In genomic region chr12:68808388-68809189, GRCh38 we compare ENCODE assay signal across 8 cellular contexts. TPM values are rescaled to one million over a fixed set of nuclear protein-coding genes. Genes with fewer than 3 reads are reported as not detected.
DNase-seq lines count a peak whose midpoint lies in the region; ATAC-seq and TF ChIP-seq lines count a peak whose summit lies in the region.

No MANE protein-coding gene starts in this region.

- H3K27ac ChIP-seq in BLaER1 treated with 17β-estradiol and CSF1 and Interleukin-3, amounts not matched to agents 10 nM and 100 nM = peak overlapping the region; percentile 94 to 100 (median 99)
- peak overlapping the region; percentile 100 for H3K27ac ChIP-seq in liver (ENCODE audit: low read depth in 1 of 2, low read length in 2 of 2)

- H4K20me1 ChIP-seq in BLaER1 treated with 17β-estradiol and CSF1 and Interleukin-3, amounts not matched to agents 10 nM and 100 nM = peaks cover 25 to 54% (median 45%) of the 10 kb centered on the region in 11 experiments

- peak overlapping the region; percentile 95 to 100 (median 99) for H3K9ac ChIP-seq in BLaER1 treated with 17β-estradiol and CSF1 and Interleukin-3, amounts not matched to agents 10 nM and 100 nM
- peak overlapping the region; percentile 98 to 99 for H3K9ac ChIP-seq in liver (ENCODE audit: low read depth in 1 of 2, low read length in 2 of 2)

- DNase-seq in NCI-H524 treated with DMSO at 0.1 percent for 48 hours (lab: John Stamatoyannopoulos, UW) = peak; percentile 45
- peak; percentile 37 for DNase-seq in activated CD4-positive, alpha-beta T cell treated with anti-CD3 and anti-CD28 coated beads, Interleukin-2, amount 50 U/mL, for 1 hour
- peak; percentile 96 for DNase-seq in dermis blood vessel endothelial cell
- peak; percentile 51 for DNase-seq in stimulated activated CD4-positive, alpha-beta T cell treated with anti-CD3 and anti-CD28 coated beads, Interleukin-4, amount 100 ng/mL, for 1 hour

- H3K9me3 ChIP-seq in BLaER1 treated with 17β-estradiol and CSF1 and Interleukin-3, amounts not matched to agents 10 nM and 100 nM (replicated peaks in 1 of 11) = peaks cover 0 to 10% (median 7%) of the 10 kb centered on the region in 11 experiments; a peak in 15 of 22 replicates
- no peaks in the 10 kb centered on the region for H3K9me3 ChIP-seq in liver (ENCODE audit: control insufficient read depth in 4 of 4, low read length in 3 of 4)

- peaks cover 40 to 56% (median 45%) of the 10 kb centered on the region in 11 experiments for H3K36me3 ChIP-seq in BLaER1 treated with 17β-estradiol and CSF1 and Interleukin-3, amounts not matched to agents 10 nM and 100 nM
- peaks cover 2 to 12% (median 10%) of the 10 kb centered on the region in 4 donors for H3K36me3 ChIP-seq in liver (ENCODE audit: control insufficient read depth in 4 of 4, insufficient read depth in 3 of 4, low read depth in 1 of 4, low read length in 3 of 4)

- TF ChIP-seq CTCF in liver (IDR thresholded peaks at IDR 0.05; ENCODE audit: low read depth, low read length, missing input control) = no peak

- H3K27me3 ChIP-seq in BLaER1 treated with 17β-estradiol and CSF1 and Interleukin-3, amounts not matched to agents 10 nM and 100 nM = no peaks in the 10 kb centered on the region
- no peaks in the 10 kb centered on the region for H3K27me3 ChIP-seq in liver (ENCODE audit: control insufficient read depth in 4 of 4, insufficient read depth in 4 of 4, low read length in 3 of 4)

- WGBS in liver = under 1% methylated on average over 61 of the region's 61 CpGs

- H3K4me2 ChIP-seq in BLaER1 treated with 17β-estradiol and CSF1 and Interleukin-3, amounts not matched to agents 10 nM and 100 nM = peak overlapping the region; percentile 79 to 98 (median 93)

- peak overlapping the region; percentile 74 to 95 (median 88) for H3K4me3 ChIP-seq in BLaER1 treated with 17β-estradiol and CSF1 and Interleukin-3, amounts not matched to agents 10 nM and 100 nM
- H3K4me3 ChIP-seq in liver (ENCODE audit: low read depth in 1 of 3, low read length in 3 of 3) = peak overlapping the region; percentile 93 to 97 (median 95)

- peak; percentile 29 to 40 for TF ChIP-seq RAD21 in liver (IDR thresholded peaks at IDR 0.05)

- H3K4me1 ChIP-seq in BLaER1 treated with 17β-estradiol and CSF1 and Interleukin-3, amounts not matched to agents 10 nM and 100 nM = peaks cover 13 to 30% (median 24%) of the 10 kb centered on the region in 10 experiments
- peaks cover 0 to 21% (median 8%) of the 10 kb centered on the region in 4 donors for H3K4me1 ChIP-seq in liver (ENCODE audit: control insufficient read depth in 4 of 4, insufficient read depth in 4 of 4, low read length in 3 of 4)

- ATAC-seq in GM19351 (IDR thresholded peaks at IDR 0.05; ENCODE audit: unreplicated experiment) (peak; percentile 52), HG03469 (IDR thresholded peaks at IDR 0.05; ENCODE audit: unreplicated experiment) (peak; percentile 37)

TF ChIP-seq in liver, 16 proteins besides CTCF, POLR2A, EP300 and RAD21:
- TF ChIP-seq, protein P1, sequence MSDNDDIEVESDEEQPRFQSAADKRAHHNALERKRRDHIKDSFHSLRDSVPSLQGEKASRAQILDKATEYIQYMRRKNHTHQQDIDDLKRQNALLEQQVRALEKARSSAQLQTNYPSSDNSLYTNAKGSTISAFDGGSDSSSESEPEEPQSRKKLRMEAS (IDR thresholded peaks at IDR 0.05) = no peak
- TF ChIP-seq FOXA2 (IDR thresholded peaks at IDR 0.05) (peak; percentile 15), HNF4A (conservative IDR thresholded peaks at IDR 0.05) (peak; percentile 22 to 34), JUND (IDR thresholded peaks at IDR 0.05) (peak; percentile 93 to 96), SP1 (IDR thresholded peaks at IDR 0.05) (no peak), YY1 (IDR thresholded peaks at IDR 0.05) (no peak), ZBTB33 (IDR thresholded peaks at IDR 0.05) (no peak), TAF1 (conservative IDR thresholded peaks at IDR 0.05) (peak; percentile 95), EGR1 (IDR thresholded peaks at IDR 0.05; ENCODE audit: low read depth in 2 of 2) (peak in 1 of 2 donors; percentile 27), NR2F2 (IDR thresholded peaks at IDR 0.05) (peak; percentile 32), FOXA1 (IDR thresholded peaks at IDR 0.05) (no peak), GABPA (IDR thresholded peaks at IDR 0.05 in 1 of 2, conservative IDR thresholded peaks at IDR 0.05 in 1 of 2) (no peak), HNF4G (IDR thresholded peaks at IDR 0.05) (no peak), REST (IDR thresholded peaks at IDR 0.05) (peak; percentile 64), RXRA (IDR thresholded peaks at IDR 0.05) (peak; percentile 55 to 61), ATF3 (IDR thresholded peaks at IDR 0.05) (peak; percentile 77)

RNA-seq across cellular contexts. Expression of gene MDM2, which starts 0.6 kb away (rescaled TPM):
- total RNA-seq in dermis blood vessel endothelial cell (201 and 318 TPM in 2 replicates), liver (10 to 100 TPM; 44.4 to 69.4 TPM)
- 10 to 100 TPM; 10.1 to 29.5 TPM for polyA plus RNA-seq in liver

Comparison
In these comparisons a context has a peak if more than half of its experiments do, and no peak if none do; other contexts are left out.
1. Peak in every context shown above with its lines: DNase-seq, ATAC-seq, H3K4me3 ChIP-seq and H3K27ac ChIP-seq.
2. DNase-seq: peak in every context shown above with its lines; median percentile 96 in dermis blood vessel endothelial cell; 51 in stimulated activated CD4-positive, alpha-beta T cell treated with anti-CD3 and anti-CD28 coated beads, Interleukin-4, amount 100 ng/mL, for 1 hour; 45 in NCI-H524 treated with DMSO at 0.1 percent for 48 hours; 37 in activated CD4-positive, alpha-beta T cell treated with anti-CD3 and anti-CD28 coated beads, Interleukin-2, amount 50 U/mL, for 1 hour.